In the genomic region with DNA sequence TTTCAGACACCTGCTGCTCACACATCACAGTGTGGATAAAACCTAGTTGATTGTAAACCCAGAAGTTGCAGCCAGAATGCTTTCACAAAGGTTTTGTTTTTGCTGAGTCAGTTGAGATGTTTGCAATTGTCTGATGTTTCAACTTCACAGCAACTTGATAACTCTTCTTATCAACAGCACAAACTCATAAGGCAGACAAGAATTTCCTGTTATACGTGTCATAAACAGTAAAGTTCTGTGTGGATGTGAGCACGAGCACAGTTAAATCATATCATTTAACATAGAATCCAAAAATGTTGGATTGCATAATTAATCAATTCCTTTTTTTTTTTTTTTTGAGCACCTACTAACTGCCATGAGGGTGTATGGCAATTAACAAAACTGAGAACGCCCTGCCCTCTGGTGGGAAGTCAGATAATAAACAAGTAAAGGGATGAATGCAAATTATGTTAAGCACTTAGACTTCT, we compare ENCODE assay signal across 2 cellular contexts.
TF ChIP-seq lines count a peak whose summit lies in the region.

No MANE protein-coding gene starts in this region.

TF ChIP-seq in IMR-90, 13 proteins besides CTCF, POLR2A, EP300 and RAD21 (continued from another document):
- TF ChIP-seq, protein P1, sequence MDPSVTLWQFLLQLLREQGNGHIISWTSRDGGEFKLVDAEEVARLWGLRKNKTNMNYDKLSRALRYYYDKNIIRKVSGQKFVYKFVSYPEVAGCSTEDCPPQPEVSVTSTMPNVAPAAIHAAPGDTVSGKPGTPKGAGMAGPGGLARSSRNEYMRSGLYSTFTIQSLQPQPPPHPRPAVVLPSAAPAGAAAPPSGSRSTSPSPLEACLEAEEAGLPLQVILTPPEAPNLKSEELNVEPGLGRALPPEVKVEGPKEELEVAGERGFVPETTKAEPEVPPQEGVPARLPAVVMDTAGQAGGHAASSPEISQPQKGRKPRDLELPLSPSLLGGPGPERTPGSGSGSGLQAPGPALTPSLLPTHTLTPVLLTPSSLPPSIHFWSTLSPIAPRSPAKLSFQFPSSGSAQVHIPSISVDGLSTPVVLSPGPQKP (IDR thresholded peaks at IDR 0.05; ENCODE audit: borderline replicate concordance, low read depth, low read length), result no peak
- TF ChIP-seq MAFK (IDR thresholded peaks at IDR 0.05; ENCODE audit: low read depth, low read length), result peak; percentile 31; the same call in 1 of the 2 replicates

TF ChIP-seq in HepG2, 621 proteins besides CTCF, POLR2A, EP300 and RAD21 (continued from another document):
- peak; percentile 13; the same call in 1 of the 2 replicates for TF ChIP-seq ZKSCAN1 (IDR thresholded peaks at IDR 0.05; ENCODE audit: low read length)
- TF ChIP-seq ZNF605 (CRISPR knock-in tag; IDR thresholded peaks at IDR 0.05), result no peak
- TF ChIP-seq NFATC3 (CRISPR knock-in tag; IDR thresholded peaks at IDR 0.05), result no peak
- no peak for TF ChIP-seq ZGPAT (CRISPR knock-in tag; IDR thresholded peaks at IDR 0.05)
- peak; percentile 18; the same call in 1 of the 2 replicates for TF ChIP-seq STAG1 (CRISPR knock-in tag; IDR thresholded peaks at IDR 0.05)
- TF ChIP-seq MAFF (IDR thresholded peaks at IDR 0.05; ENCODE audit: low read depth, low read length), result peak; percentile 67; the same call in 1 of the 2 replicates
- TF ChIP-seq MTERF4 (CRISPR knock-in tag; IDR thresholded peaks at IDR 0.05), result no peak
